In genomic region chr13:30792257-30793000, GRCh38 we compare ENCODE assay signal across 8 cellular contexts. TPM values are rescaled to one million over a fixed set of nuclear protein-coding genes. Genes with fewer than 3 reads are reported as not detected.
DNase-seq lines count a peak whose midpoint lies in the region; ATAC-seq and TF ChIP-seq lines count a peak whose summit lies in the region.

No MANE protein-coding gene starts in this region.

- peaks cover 4% of the 10 kb centered on the region for H3K27me3 ChIP-seq in adipocyte (replicated peaks; ENCODE audit: control insufficient read depth, insufficient read depth, low read length)

- H3K9ac ChIP-seq in adipocyte (ENCODE audit: low read length): peak overlapping the region; percentile 36

- DNase-seq in HFF-Myc (ENCODE audit: extremely low read depth, low read depth): peak; percentile 83
- DNase-seq in adipocyte (ENCODE audit: low read depth): peak; percentile 97
- peak; percentile 84 for DNase-seq in left cardiac atrium
- peak; percentile 74 for DNase-seq in retina
- DNase-seq in SKM-1 treated with dmso at 0.1 percent for 144 hours (lab: John Stamatoyannopoulos, UW; ENCODE audit: unreplicated experiment): no peak
- no peak for DNase-seq in NCI-H345 treated with DMSO at 0.1 percent for 48 hours (lab: John Stamatoyannopoulos, UW; ENCODE audit: unreplicated experiment)
- DNase-seq in GM19238 (ENCODE audit: insufficient read length, low spot score): no peak
- no peak for DNase-seq in activated naive CD4-positive, alpha-beta T cell treated with Interleukin-2 at 50 U/mL for 16 hours

- TF ChIP-seq CTCF in HFF-Myc (IDR thresholded peaks at IDR 0.05; ENCODE audit: low read depth, low read length, missing control alignments): peak; percentile 55

- intact Hi-C loops in left cardiac atrium (cut with DNase I): no loop called here

- no peaks in the 10 kb centered on the region for H3K36me3 ChIP-seq in adipocyte (ENCODE audit: control insufficient read depth, insufficient read depth, low read length, severe bottlenecking)

- peaks cover 34% of the 10 kb centered on the region for H3K4me1 ChIP-seq in adipocyte (ENCODE audit: control insufficient read depth, insufficient read depth, low read length)

- ATAC-seq in left cardiac atrium: peak; percentile 89 to 92

- H3K9me3 ChIP-seq in adipocyte (ENCODE audit: control insufficient read depth, low read length): no peaks in the 10 kb centered on the region

- H3K4me3 ChIP-seq in HFF-Myc (replicated peaks; ENCODE audit: low read depth, low read length): peak overlapping the region; percentile 18; the same call in 1 of the 2 replicates
- peak overlapping the region; percentile 25 for H3K4me3 ChIP-seq in adipocyte (ENCODE audit: low read length)

RNA-seq across cellular contexts. Expression of gene ALOX5AP, which starts 57.1 kb away (rescaled TPM):
- 10 to 100 TPM; 12.8 to 26.9 TPM for total RNA-seq in left cardiac atrium

Comparison
In these comparisons a context has a peak if more than half of its experiments do, and no peak if none do; other contexts are left out.
1. DNase-seq: peak in HFF-Myc (single experiment), adipocyte (single experiment), left cardiac atrium (single experiment) and retina (single experiment); none in SKM-1 treated with dmso at 0.1 percent for 144 hours (single experiment), NCI-H345 treated with DMSO at 0.1 percent for 48 hours (single experiment), GM19238 (single experiment) and activated naive CD4-positive, alpha-beta T cell treated with Interleukin-2 at 50 U/mL for 16 hours (single experiment).